Comparison of ENCODE assay signal across 26 cellular contexts in genomic region chr6:63427951-63428350, GRCh38.
"Had no signal": no experiment of that assay in that cellular context is flagged by ENCODE, and none has a peak within 500 bp of the region (broad histone marks: within the 10 kb centered on the region; RNA-seq: fewer than 3 reads in every experiment).

No MANE protein-coding gene starts in this region.

- H3K27me3 ChIP-seq: stomach, suprapubic skin, testis, thyroid gland, tibial artery, tibial nerve, transverse colon, upper lobe of left lung, upper lobe of right lung, uterus, vagina had no signal

- H3K9me3 ChIP-seq: stomach, suprapubic skin, testis, thoracic aorta, thyroid gland, tibial nerve, transverse colon, upper lobe of left lung, upper lobe of right lung, uterus, vagina had no signal

- H3K36me3 ChIP-seq: stomach, suprapubic skin, thoracic aorta, thyroid gland, tibial artery, tibial nerve, transverse colon, upper lobe of left lung, upper lobe of right lung, uterus, vagina had no signal

- H3K27ac ChIP-seq: stomach, suprapubic skin, testis, thoracic aorta, thyroid gland, tibial artery, tibial nerve, transverse colon, upper lobe of left lung, upper lobe of right lung, uterus, vagina had no signal

- H3K4me1 ChIP-seq: stomach, suprapubic skin, testis, thyroid gland, tibial artery, tibial nerve, transverse colon, upper lobe of left lung, upper lobe of right lung, uterus, vagina had no signal

- DNase-seq: stimulated activated CD4-positive, alpha-beta T cell treated with anti-CD3 and anti-CD28 coated beads, Interleukin-2, amount 100 ng/mL, for 48 hours; stimulated activated CD4-positive, alpha-beta T cell treated with anti-CD3 and anti-CD28 coated beads, Interleukin-4, amount 100 ng/mL, for 1 hour; stimulated activated CD4-positive, alpha-beta T cell treated with anti-CD3 and anti-CD28 coated beads, Interleukin-4, amount 100 ng/mL, for 24 hours; stimulated activated CD4-positive, alpha-beta T cell treated with anti-CD3 and anti-CD28 coated beads, Interleukin-4, amount 100 ng/mL, for 4 hours; stimulated activated CD8-positive, alpha-beta memory T cell treated with anti-CD3 and anti-CD28 coated beads, Interleukin-4, amount 100 ng/mL, for 48 hours; stimulated activated naive B cell treated with anti-CD40 and anti-IgM and Interleukin-4, amounts not matched to agents 10 μg/mL and 1 μg/mL and 100 μg/mL, for 72 hours; stimulated activated naive CD4-positive, alpha-beta T cell; stimulated activated naive CD4-positive, alpha-beta T cell treated with Interleukin-2 at 50 U/mL for 16 hours; stimulated activated naive CD8-positive, alpha-beta T cell treated with anti-CD3 and anti-CD28 coated beads, Interleukin-15, amount 100 ng/mL, for 72 hours; stimulated activated naive CD8-positive, alpha-beta T cell treated with anti-CD3 and anti-CD28 coated beads, Interleukin-15, Interleukin-2, amounts not matched to agents 100 U/mL and 50 U/mL, for 24 hours; stomach; substantia nigra; testis; thyroid gland; tibial artery; transverse colon; trophoblast cell; upper lobe of left lung; upper lobe of right lung; uterus had no signal

- ATAC-seq: stimulated activated effector memory CD8-positive, alpha-beta T cell treated with anti-CD3 and anti-CD28 coated beads, Interleukin-12 subunit alpha, Interleukin-12 subunit beta, amount 100 ng/mL, for 72 hours; stimulated activated memory B cell treated with anti-CD40 and anti-IgM and Interleukin-4, amounts not matched to agents 10 μg/mL and 1 μg/mL and 100 μg/mL, for 72 hours; stimulated activated naive B cell treated with anti-CD40 and anti-IgM and Interleukin-4, amounts not matched to agents 10 μg/mL and 1 μg/mL and 100 μg/mL, for 72 hours; stimulated activated naive CD8-positive, alpha-beta T cell treated with anti-CD3 and anti-CD28 coated beads, Interleukin-15, amount 100 ng/mL, for 72 hours; stimulated activated naive CD8-positive, alpha-beta T cell treated with anti-CD3 and anti-CD28 coated beads, Interleukin-15, Interleukin-2, amounts not matched to agents 100 U/mL and 50 U/mL, for 24 hours; upper lobe of right lung had no signal

- H3K4me3 ChIP-seq: stomach, suprapubic skin, testis, thoracic aorta, thyroid gland, tibial artery, tibial nerve, transverse colon, upper lobe of left lung, upper lobe of right lung, uterus, vagina had no signal
